In genomic region chr5:77030097-77031071, GRCh38 we compare ENCODE assay signal across 1 cellular context.
A peak's percentile ranks its signal among the peaks of the same experiment; 100 is the strongest.
TF ChIP-seq lines count a peak whose summit lies in the region.

TSS of gene AGGF1 (plus strand) at chr5:77030404. CDS start at chr5:77030767, 363 bp downstream.

TF ChIP-seq in HepG2, 621 proteins besides CTCF, POLR2A, EP300 and RAD21 (continued from another document and continues in another):
- TF ChIP-seq CHD4 (IDR thresholded peaks at IDR 0.05; ENCODE audit: borderline replicate concordance, low read length) (no peak), ATF5 (CRISPR knock-in tag; IDR thresholded peaks at IDR 0.05; ENCODE audit: low read depth) (0 out of 2 replicates have a peak, but pooled peaks have one; percentile 77), IKZF4 (CRISPR knock-in tag; IDR thresholded peaks at IDR 0.05; ENCODE audit: borderline replicate concordance, low read depth, not compliant biosample characterization) (peak; percentile 49), ATF1 (CRISPR knock-in tag; IDR thresholded peaks at IDR 0.05) (peak; percentile 61), ZFX (CRISPR knock-in tag; IDR thresholded peaks at IDR 0.05; ENCODE audit: low read depth) (peak; percentile 94), ZC3H4 (CRISPR knock-in tag; IDR thresholded peaks at IDR 0.05; ENCODE audit: borderline replicate concordance) (no peak), PAWR (CRISPR knock-in tag; IDR thresholded peaks at IDR 0.05; ENCODE audit: borderline replicate concordance) (no peak), SIN3B (IDR thresholded peaks at IDR 0.05; ENCODE audit: low read length) (no peak), ZSCAN30 (CRISPR knock-in tag; IDR thresholded peaks at IDR 0.05) (no peak), PBX2 (CRISPR knock-in tag; IDR thresholded peaks at IDR 0.05) (no peak), RBM22 (optimal IDR thresholded peaks at IDR 0.05; ENCODE audit: low read length) (no peak), AKAP8 (CRISPR knock-in tag; IDR thresholded peaks at IDR 0.05) (no peak), GPN1 (CRISPR knock-in tag; IDR thresholded peaks at IDR 0.05; ENCODE audit: borderline replicate concordance) (no peak), ZNF275 (CRISPR knock-in tag; IDR thresholded peaks at IDR 0.05; ENCODE audit: borderline replicate concordance) (peak; percentile 84; the same call in 1 of the 2 replicates), FOSL1 (CRISPR knock-in tag; IDR thresholded peaks at IDR 0.05; ENCODE audit: borderline replicate concordance) (no peak), IRF2 (CRISPR knock-in tag; IDR thresholded peaks at IDR 0.05) (peak; percentile 89), CREBL2 (CRISPR knock-in tag; IDR thresholded peaks at IDR 0.05; ENCODE audit: borderline replicate concordance) (peak; percentile 15; the same call in 1 of the 2 replicates), ZBTB25 (CRISPR knock-in tag; IDR thresholded peaks at IDR 0.05) (peak; percentile 61; the same call in 1 of the 2 replicates), STAG1 (CRISPR knock-in tag; IDR thresholded peaks at IDR 0.05) (no peak), ZFP41 (CRISPR knock-in tag; IDR thresholded peaks at IDR 0.05; ENCODE audit: borderline replicate concordance) (no peak), ZNF441 (CRISPR knock-in tag; IDR thresholded peaks at IDR 0.05; ENCODE audit: borderline replicate concordance) (peak; percentile 18; the same call in 1 of the 2 replicates), ZNF235 (CRISPR knock-in tag; IDR thresholded peaks at IDR 0.05; ENCODE audit: borderline replicate concordance) (peak; percentile 89; the same call in 1 of the 2 replicates), FOXK2 (IDR thresholded peaks at IDR 0.05) (no peak), HMG20A (CRISPR knock-in tag; IDR thresholded peaks at IDR 0.05; ENCODE audit: borderline replicate concordance) (no peak), ARHGAP35 (CRISPR knock-in tag; IDR thresholded peaks at IDR 0.05; ENCODE audit: borderline replicate concordance) (no peak; the same call in 1 of the 2 replicates), ATAD3A (CRISPR knock-in tag; IDR thresholded peaks at IDR 0.05) (no peak), MNT (IDR thresholded peaks at IDR 0.05) (0 out of 2 replicates have a peak, but pooled peaks have one; percentile 27), ZFYVE20 (CRISPR knock-in tag; IDR thresholded peaks at IDR 0.05; ENCODE audit: borderline replicate concordance, low read depth) (no peak), MEF2D (CRISPR knock-in tag; IDR thresholded peaks at IDR 0.05) (peak; percentile 82), ZFP62 (CRISPR knock-in tag; IDR thresholded peaks at IDR 0.05) (no peak), HNRNPH1 (optimal IDR thresholded peaks at IDR 0.05; ENCODE audit: low read depth, low read length) (no peak), ZNF704 (CRISPR knock-in tag; IDR thresholded peaks at IDR 0.05; ENCODE audit: borderline replicate concordance) (peak; percentile 88; the same call in 1 of the 2 replicates), PRDM4 (CRISPR knock-in tag; IDR thresholded peaks at IDR 0.05; ENCODE audit: borderline replicate concordance) (no peak), ZHX2 (IDR thresholded peaks at IDR 0.05; ENCODE audit: low read depth) (peak; percentile 63), ZHX2 (CRISPR knock-in tag; IDR thresholded peaks at IDR 0.05; ENCODE audit: borderline replicate concordance) (no peak), FUBP1 (CRISPR knock-in tag; IDR thresholded peaks at IDR 0.05; ENCODE audit: borderline replicate concordance) (no peak), RFX1 (IDR thresholded peaks at IDR 0.05) (no peak), MYPOP (CRISPR knock-in tag; IDR thresholded peaks at IDR 0.05) (peak; percentile 74; the same call in 1 of the 2 replicates), MTERF4 (CRISPR knock-in tag; IDR thresholded peaks at IDR 0.05) (no peak), ZFP37 (CRISPR knock-in tag; IDR thresholded peaks at IDR 0.05; ENCODE audit: borderline replicate concordance) (peak; percentile 88; the same call in 1 of the 2 replicates)
